ENCODE assay signal across 8 cellular contexts in the genomic region with DNA sequence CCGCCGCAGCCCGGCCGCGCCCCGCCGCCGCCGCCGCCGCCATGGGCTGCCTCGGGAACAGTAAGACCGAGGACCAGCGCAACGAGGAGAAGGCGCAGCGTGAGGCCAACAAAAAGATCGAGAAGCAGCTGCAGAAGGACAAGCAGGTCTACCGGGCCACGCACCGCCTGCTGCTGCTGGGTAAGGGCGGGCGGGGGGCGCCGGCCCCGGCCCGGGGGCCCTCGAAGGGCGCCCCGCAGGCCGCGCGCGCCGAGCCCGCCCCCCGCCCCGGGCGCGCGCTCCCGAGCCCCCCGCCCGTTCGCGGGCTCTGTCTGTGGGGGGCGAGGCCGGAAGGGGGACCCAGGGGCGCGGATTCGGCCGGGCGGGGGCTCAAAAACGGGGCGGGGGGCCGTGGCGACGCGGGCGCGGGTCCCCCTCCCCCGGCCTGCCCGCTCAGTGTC. TPM values are rescaled to one million over a fixed set of nuclear protein-coding genes. Genes with fewer than 3 reads are reported as not detected.
DNase-seq lines count a peak whose midpoint lies in the region; ATAC-seq and TF ChIP-seq lines count a peak whose summit lies in the region.

No MANE protein-coding gene starts in this region.

- peaks cover 12 to 49% (median 38%) of the 10 kb centered on the region in 12 donors for H3K4me1 ChIP-seq in heart left ventricle

- H3K27ac ChIP-seq in heart left ventricle: peak overlapping the region; percentile 92 to 100 (median 99)

- H3K27me3 ChIP-seq in heart left ventricle: no peaks in the 10 kb centered on the region

- H3K4me3 ChIP-seq in heart left ventricle: peak overlapping the region; percentile 67 to 97 (median 86)

- H3K36me3 ChIP-seq in heart left ventricle: peaks cover 0 to 8% (median 0%) of the 10 kb centered on the region in 9 donors

- 0 to 3% (median 1%) methylated on average over 13 to 63 of the region's 63 CpGs; no CpG with 5 or more reads in 1 of the 4 donors for WGBS in heart left ventricle, 4 donors

- H3K9me3 ChIP-seq in heart left ventricle: no peaks in the 10 kb centered on the region

- DNase-seq in NCI-H1417 (lab: John Stamatoyannopoulos, UW): peak; percentile 57 to 85 (median 82)
- no peak for DNase-seq in NCI-H1417 treated with DMSO at 0.1 percent for 48 hours (lab: John Stamatoyannopoulos, UW)
- DNase-seq in NCI-H1092 treated with DMSO at 0.1 percent for 48 hours (lab: John Stamatoyannopoulos, UW): peak; percentile 34
- DNase-seq in activated effector memory CD4-positive, alpha-beta T cell treated with anti-CD3 and anti-CD28 coated beads, Interleukin-2, amount 50 U/mL, for 16 hours: peak; percentile 78
- DNase-seq in heart left ventricle: peak in 3 of 5 donors; percentile 38 to 70 (median 61)
- DNase-seq in retina: peak; percentile 40
- DNase-seq in AML-193 (lab: John Stamatoyannopoulos, UW): no peak
- no peak for DNase-seq in dedifferentiated amniotic fluid mesenchymal stem cell (ENCODE audit: extremely low spot score)

- TF ChIP-seq POLR2A in heart left ventricle (IDR thresholded peaks at IDR 0.05): no peak

- intact Hi-C loops in heart left ventricle (cut with DNase I): loop anchor here (1.0 to 5.0 kb wide), 10 partner anchors 15 to 504 kb away; a partner anchor contains a TSS

- peak in 2 of 4 donors; percentile 1 for ATAC-seq in heart left ventricle

- no peak for TF ChIP-seq CTCF in heart left ventricle (IDR thresholded peaks at IDR 0.05)

RNA-seq across cellular contexts. Expression of a gene that starts 39.2 kb away (rescaled TPM):
- 1,000 to 10,000 TPM; 1,430 to 2,119 (median 1,604) TPM for total RNA-seq in heart left ventricle
- 1,000 to 10,000 TPM; 1,246 to 2,999 TPM for polyA plus RNA-seq in heart left ventricle

RNA-seq across cellular contexts. Expression of a gene that starts 41.0 kb away (rescaled TPM):
- total RNA-seq in heart left ventricle: under 1 TPM in 7 of 9 donors, not detected in 2; 0.22 to 0.79 (median 0.29) TPM
- polyA plus RNA-seq in heart left ventricle: under 1 TPM; 0.17 to 0.91 TPM

Comparison
In these comparisons a context has a peak if more than half of its experiments do, and no peak if none do; other contexts are left out.
1. DNase-seq: peak in NCI-H1417 (3 of 3), NCI-H1092 treated with DMSO at 0.1 percent for 48 hours (single experiment), activated effector memory CD4-positive, alpha-beta T cell treated with anti-CD3 and anti-CD28 coated beads, Interleukin-2, amount 50 U/mL, for 16 hours (single experiment), heart left ventricle (3 of 5) and retina (single experiment); none in NCI-H1417 treated with DMSO at 0.1 percent for 48 hours (single experiment), AML-193 (0 of 2) and dedifferentiated amniotic fluid mesenchymal stem cell (single experiment).